In genomic region chr18:68478246-68478645, GRCh38 we compare ENCODE assay signal across 18 cellular contexts.
DNase-seq lines count a peak whose midpoint lies in the region; ATAC-seq lines count a peak whose summit lies in the region.
"Had no signal": no experiment of that assay in that cellular context is flagged by ENCODE, and none has a peak within 500 bp of the region (broad histone marks: within the 10 kb centered on the region; RNA-seq: fewer than 3 reads in every experiment).

No MANE protein-coding gene starts in this region.

- H3K9me3 Mint-ChIP-seq in activated CD4-positive, alpha-beta memory T cell treated with anti-CD3 and anti-CD28 coated beads for 36 hours, result no peaks in the 10 kb centered on the region

- intact Hi-C loops in activated CD4-positive, alpha-beta memory T cell treated with anti-CD3 and anti-CD28 coated beads for 36 hours (cut with micrococcal nuclease), result no loop called here

- H3K27ac Mint-ChIP-seq in activated CD4-positive, alpha-beta memory T cell treated with anti-CD3 and anti-CD28 coated beads for 36 hours, result no peak overlapping the region

- CTCF ChIA-PET in activated CD4-positive, alpha-beta memory T cell treated with anti-CD3 and anti-CD28 coated beads for 36 hours (lab: Charles Lee), result no interaction called here

- H3K36me3 Mint-ChIP-seq in activated CD4-positive, alpha-beta memory T cell treated with anti-CD3 and anti-CD28 coated beads for 36 hours, result no peaks in the 10 kb centered on the region

- peak; percentile 54 for ATAC-seq in GM18511 (IDR thresholded peaks at IDR 0.05; ENCODE audit: unreplicated experiment)
- ATAC-seq in HG02885 (IDR thresholded peaks at IDR 0.05; ENCODE audit: poor library complexity, unreplicated experiment), result peak; percentile 33
- ATAC-seq in activated CD4-positive, CD25-positive, alpha-beta regulatory T cell treated with anti-CD3 and anti-CD28 coated beads, Interleukin-2, amount 50 U/mL, for 24 hours, result no peak
- ATAC-seq in GM21367 (IDR thresholded peaks at IDR 0.05; ENCODE audit: unreplicated experiment), result no peak
- no peak for ATAC-seq in HG02571 (IDR thresholded peaks at IDR 0.05; ENCODE audit: unreplicated experiment)

- no peak overlapping the region for H3K4me3 Mint-ChIP-seq in activated CD4-positive, alpha-beta memory T cell treated with anti-CD3 and anti-CD28 coated beads for 36 hours

- peak; percentile 5 for DNase-seq in NCI-H524 treated with DMSO at 0.1 percent for 48 hours (lab: John Stamatoyannopoulos, UW)
- peak; percentile 4 for DNase-seq in kidney tubule cell (ENCODE audit: low spot score)
- DNase-seq in activated CD4-positive, alpha-beta memory T cell treated with anti-CD3 and anti-CD28 coated beads for 36 hours, result no peak
- DNase-seq: ACHN, AML-193, GDM1, GM23248, HCEC 1CT, NCI-H1048, NCI-H1694, NCI-H2081 treated with DMSO at 0.1 percent for 48 hours, NCI-H510A treated with DMSO at 0.1 percent for 48 hours, T1000 had no signal

- H3K4me1 Mint-ChIP-seq in activated CD4-positive, alpha-beta memory T cell treated with anti-CD3 and anti-CD28 coated beads for 36 hours (ENCODE audit: low read depth), result no peaks in the 10 kb centered on the region

- POLR2A ChIA-PET in activated CD4-positive, alpha-beta memory T cell treated with anti-CD3 and anti-CD28 coated beads for 36 hours (lab: Charles Lee), result no interaction called here

- H3K27me3 Mint-ChIP-seq in activated CD4-positive, alpha-beta memory T cell treated with anti-CD3 and anti-CD28 coated beads for 36 hours, result no peaks in the 10 kb centered on the region

Comparison
In these comparisons a context has a peak if more than half of its experiments do, and no peak if none do; other contexts are left out.
1. ATAC-seq: peak in GM18511 (single experiment) and HG02885 (single experiment); none in activated CD4-positive, CD25-positive, alpha-beta regulatory T cell treated with anti-CD3 and anti-CD28 coated beads, Interleukin-2, amount 50 U/mL, for 24 hours (0 of 2), GM21367 (single experiment) and HG02571 (single experiment).